9 cellular contexts compared by ENCODE assay signal in the genomic region with DNA sequence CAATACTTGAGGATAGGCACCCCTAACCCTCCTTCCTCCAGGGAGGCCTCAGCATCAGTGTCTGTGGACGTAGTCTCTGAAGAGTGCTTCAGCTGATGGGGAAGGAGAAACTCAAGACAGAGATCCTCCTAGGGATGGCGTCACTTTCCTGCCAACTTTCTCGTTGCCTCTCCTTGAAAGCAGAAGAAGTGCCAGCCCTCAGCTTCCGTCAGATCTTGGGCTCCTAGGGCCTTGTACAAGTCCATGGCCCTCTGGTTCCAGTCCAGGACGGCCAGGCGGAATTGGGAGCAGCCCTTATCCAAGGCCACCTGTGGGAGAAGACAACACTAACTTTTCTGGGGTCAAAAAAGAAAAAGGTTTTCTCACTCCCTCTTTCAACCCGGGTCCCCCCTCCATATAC. TPM values are rescaled to one million over a fixed set of nuclear protein-coding genes. Genes with fewer than 3 reads are reported as not detected.
DNase-seq lines count a peak whose midpoint lies in the region; ATAC-seq, FAIRE-seq and TF ChIP-seq lines count a peak whose summit lies in the region.
"Had no signal": no experiment of that assay in that cellular context is flagged by ENCODE, and none has a peak within 500 bp of the region (broad histone marks: within the 10 kb centered on the region; RNA-seq: fewer than 3 reads in every experiment).

No MANE protein-coding gene starts in this region.

- FAIRE-seq in endothelial cell of umbilical vein (lab: Jason Lieb, UNC): peak; percentile 60
- FAIRE-seq: frontal cortex had no signal

- intact Hi-C loops in CD4-positive, alpha-beta memory T cell (cut with micrococcal nuclease): no loop called here
- intact Hi-C loops in OCI-LY7 (cut with micrococcal nuclease; ENCODE audit: unreplicated experiment): loop anchor here (2.0 kb wide), 1 partner anchor 60 kb away; a partner anchor contains a TSS
- intact Hi-C loops in endothelial cell of umbilical vein (cut with micrococcal nuclease): no loop called here

- CTCF ChIA-PET in CD4-positive, alpha-beta memory T cell (lab: Charles Lee; ENCODE audit: partially characterized antibody): interaction anchor here (1.1 to 2.9 kb wide), 6 partner anchors 10 to 108 kb away, joined by 3 to 28 read pairs (median 6); a partner anchor contains a TSS
- CTCF ChIA-PET in OCI-LY7 (lab: Charles Lee; ENCODE audit: unreplicated experiment) (interaction anchor here (0.6 kb wide), 1 partner anchor 317 kb away, joined by 3 read pairs; no protein-coding TSS in a partner anchor), endothelial cell of umbilical vein (lab: Charles Lee) (interaction anchor here (1.4 kb wide), 1 partner anchor 61 kb away, joined by 3 read pairs; a partner anchor contains a TSS)

- H3K9me2 ChIP-seq in OCI-LY7 (ENCODE audit: insufficient read depth, low read length): no peaks in the 10 kb centered on the region

- BruUV-seq in OCI-LY7 (replicated peaks; lab: Mats Ljungman, UMichigan): TSS peak; percentile 94
- BruUV-seq in endothelial cell of umbilical vein (replicated peaks; lab: Mats Ljungman, UMichigan): TSS peak; percentile 67

- peaks cover 0 to 6% of the 10 kb centered on the region in 2 donors for H3K36me3 Mint-ChIP-seq in CD4-positive, alpha-beta memory T cell
- peaks cover 3% of the 10 kb centered on the region for H3K36me3 Mint-ChIP-seq in neural crest cell (ENCODE audit: low read depth)

- H3K4me1 ChIP-seq in CD4-positive, alpha-beta memory T cell (ENCODE audit: insufficient read depth, low read length): peaks cover 13% of the 10 kb centered on the region
- peaks cover 4% of the 10 kb centered on the region for H3K4me1 ChIP-seq in OCI-LY7 (ENCODE audit: insufficient read depth, low read length, poor library complexity, severe bottlenecking)
- no peaks in the 10 kb centered on the region for H3K4me1 ChIP-seq in endothelial cell of umbilical vein (ENCODE audit: control insufficient read depth, extremely low read depth, insufficient read depth, low read length)

- peak overlapping the region; percentile 38 to 95 (median 92) for H3K4me3 Mint-ChIP-seq in CD4-positive, alpha-beta memory T cell
- H3K4me3 Mint-ChIP-seq in neural crest cell: peak overlapping the region; percentile 90

- DNase-seq in CD4-positive, alpha-beta memory T cell: no peak
- DNase-seq in OCI-LY7 (ENCODE audit: low spot score): no peak
- no peak for DNase-seq in endothelial cell of umbilical vein (ENCODE audit: low read depth, low spot score)
- no peak for DNase-seq in neural crest cell (ENCODE audit: low read depth, low spot score)
- DNase-seq in NOMO-1 treated with DMSO at 0.1 percent for 48 hours (lab: John Stamatoyannopoulos, UW; ENCODE audit: unreplicated experiment): no peak
- DNase-seq in midbrain (lab: John Stamatoyannopoulos, UW): no peak

- H3K4me2 ChIP-seq in OCI-LY7 (ENCODE audit: low read length): no peak overlapping the region
- H3K4me2 ChIP-seq in endothelial cell of umbilical vein (ENCODE audit: insufficient read depth, low read length): no peak overlapping the region

- no peaks in the 10 kb centered on the region for H3K9me3 ChIP-seq in CD4-positive, alpha-beta memory T cell (ENCODE audit: control insufficient read depth in 1 of 2, low read length in 2 of 2)
- no peaks in the 10 kb centered on the region for H3K9me3 ChIP-seq in OCI-LY7 (ENCODE audit: low read length)
- H3K9me3 ChIP-seq in endothelial cell of umbilical vein (replicated peaks; ENCODE audit: control insufficient read depth, insufficient read depth, low read length): no peaks in the 10 kb centered on the region

- no peaks in the 10 kb centered on the region for H3K27me3 ChIP-seq in CD4-positive, alpha-beta memory T cell (ENCODE audit: insufficient read depth, low read length)
- H3K27me3 ChIP-seq in endothelial cell of umbilical vein (ENCODE audit: control insufficient read depth in 2 of 2, insufficient read depth in 2 of 2, low read length in 2 of 2): no peaks in the 10 kb centered on the region

- H3K9me3 Mint-ChIP-seq in CD4-positive, alpha-beta memory T cell: no peaks in the 10 kb centered on the region
- H3K9me3 Mint-ChIP-seq in neural crest cell: no peaks in the 10 kb centered on the region

- TF ChIP-seq CTCF in OCI-LY7 (conservative IDR thresholded peaks at IDR 0.05; ENCODE audit: low read length) (no peak), endothelial cell of umbilical vein (IDR thresholded peaks at IDR 0.05; ENCODE audit: extremely low read depth in 1 of 2, insufficient read depth in 1 of 2, low read depth in 1 of 2, low read length in 2 of 2) (no peak), neural crest cell (conservative IDR thresholded peaks at IDR 0.05) (no peak)

- no peaks in the 10 kb centered on the region for H3K27me3 Mint-ChIP-seq in CD4-positive, alpha-beta memory T cell
- H3K27me3 Mint-ChIP-seq in neural crest cell (ENCODE audit: low read depth): no peaks in the 10 kb centered on the region

- H3K4me3 ChIP-seq in CD4-positive, alpha-beta memory T cell (ENCODE audit: low read length in 2 of 2): no peak overlapping the region
- H3K4me3 ChIP-seq in OCI-LY7 (ENCODE audit: low read depth, low read length, poor library complexity, severe bottlenecking) (no peak overlapping the region), endothelial cell of umbilical vein (replicated peaks in 1 of 3; ENCODE audit: insufficient read depth in 1 of 3, low read depth in 1 of 3, low read length in 3 of 3) (no peak overlapping the region)

- peaks cover 4 to 20% (median 11%) of the 10 kb centered on the region in 4 donors for H3K4me1 Mint-ChIP-seq in CD4-positive, alpha-beta memory T cell
- H3K4me1 Mint-ChIP-seq in neural crest cell: peaks cover 30% of the 10 kb centered on the region

- no peak overlapping the region for H3K27ac ChIP-seq in CD4-positive, alpha-beta memory T cell (ENCODE audit: low read depth, low read length)
- no peak overlapping the region for H3K27ac ChIP-seq in OCI-LY7 (ENCODE audit: low read depth, low read length, poor library complexity, severe bottlenecking)
- no peak overlapping the region for H3K27ac ChIP-seq in endothelial cell of umbilical vein (ENCODE audit: insufficient read depth, low read depth, low read length)

- H4K20me1 ChIP-seq in OCI-LY7 (ENCODE audit: insufficient read depth, low read length) (no peaks in the 10 kb centered on the region), endothelial cell of umbilical vein (replicated peaks; ENCODE audit: control insufficient read depth, extremely low read depth, insufficient read depth, low read length) (no peaks in the 10 kb centered on the region)

- H3K79me2 ChIP-seq in OCI-LY7 (ENCODE audit: insufficient read depth, low read depth, low read length) (no peaks in the 10 kb centered on the region), endothelial cell of umbilical vein (ENCODE audit: control insufficient read depth, insufficient read depth, low read length) (no peaks in the 10 kb centered on the region)

- dilution Hi-C loops in endothelial cell of umbilical vein (cut with MboI; ENCODE audit: extremely low pct_ligation_motif_present, low sequenced_read_pairs): no loop called here

- H3K9me1 ChIP-seq in endothelial cell of umbilical vein (replicated peaks; ENCODE audit: control insufficient read depth, extremely low read depth, insufficient read depth, low read length): no peaks in the 10 kb centered on the region

- H3K9ac ChIP-seq in endothelial cell of umbilical vein (replicated peaks; ENCODE audit: extremely low read depth, insufficient read depth, low read length): no peak overlapping the region

- no peak for TF ChIP-seq POLR2A in endothelial cell of umbilical vein (IDR thresholded peaks at IDR 0.05; ENCODE audit: low read depth, low read length)

- POLR2A ChIA-PET in CD4-positive, alpha-beta memory T cell (lab: Charles Lee; ENCODE audit: partially characterized antibody): interaction anchor here (1.0 to 3.8 kb wide), 7 partner anchors 12 to 171 kb away, joined by 3 to 84 read pairs (median 18); a partner anchor contains a TSS
- POLR2A ChIA-PET in OCI-LY7 (lab: Charles Lee) (interaction anchor here (0.6 kb wide), 1 partner anchor 13 kb away, joined by 3 read pairs; no protein-coding TSS in a partner anchor), endothelial cell of umbilical vein (lab: Charles Lee) (interaction anchor here (1.8 kb wide), 1 partner anchor 12 kb away, joined by 8 read pairs; a partner anchor contains a TSS)

- H2AFZ ChIP-seq in OCI-LY7 (ENCODE audit: low read length): no peak overlapping the region
- no peak overlapping the region for H2AFZ ChIP-seq in endothelial cell of umbilical vein (ENCODE audit: low read depth, low read length)

- ATAC-seq in GM18520 (IDR thresholded peaks at IDR 0.05; ENCODE audit: unreplicated experiment): no peak
- no peak for ATAC-seq in HG03521 (IDR thresholded peaks at IDR 0.05; ENCODE audit: unreplicated experiment)

- no peaks in the 10 kb centered on the region for H3K36me3 ChIP-seq in CD4-positive, alpha-beta memory T cell (ENCODE audit: insufficient read depth, low read length)
- H3K36me3 ChIP-seq in OCI-LY7 (ENCODE audit: insufficient read depth, low read length) (no peaks in the 10 kb centered on the region), endothelial cell of umbilical vein (ENCODE audit: control insufficient read depth in 2 of 2, extremely low read depth in 1 of 2, insufficient read depth in 2 of 2, low read length in 2 of 2) (peaks cover 0 to 2% of the 10 kb centered on the region in 2 experiments)

- H3K27ac Mint-ChIP-seq in CD4-positive, alpha-beta memory T cell: peak overlapping the region in 2 of 7 donors; percentile 70 to 75
- H3K27ac Mint-ChIP-seq in neural crest cell (ENCODE audit: unreplicated experiment): no peak overlapping the region

RNA-seq across cellular contexts. Expression of a gene that starts 1.3 kb away (rescaled TPM):
- 10 to 100 TPM; 65.8 to 76.9 TPM for total RNA-seq in CD4-positive, alpha-beta memory T cell
- 10 to 100 TPM; 27.0 to 50.8 TPM for polyA plus RNA-seq in CD4-positive, alpha-beta memory T cell
- total RNA-seq in OCI-LY7 (2014; rRNA removed; shearing (Covaris generic)): 16.0 and 16.9 TPM in 2 replicates
- total RNA-seq in OCI-LY7 (2022) (37.3 and 41.1 TPM in 2 replicates), endothelial cell of umbilical vein (51.8 and 52.5 TPM in 2 replicates), neural crest cell (76.3 and 89.1 TPM in 2 replicates)
- polyA plus RNA-seq in endothelial cell of umbilical vein: 27.9 and 38.0 TPM in 2 replicates
- polyA plus RNA-seq in endothelial cell of umbilical vein (2011; cell fraction: cytosol; rRNA removed): 37.0 and 39.2 TPM in 2 replicates
- 72.5 and 83.8 TPM in 2 replicates for polyA plus RNA-seq in endothelial cell of umbilical vein (2011; cell fraction: nucleus; rRNA removed)
- polyA plus RNA-seq in endothelial cell of umbilical vein (2012): 63.9 and 76.7 TPM in 2 replicates
- polyA minus RNA-seq in endothelial cell of umbilical vein: 14.8 and 22.4 TPM in 2 replicates
- 7.3 TPM for polyA minus RNA-seq in endothelial cell of umbilical vein (2011; cell fraction: cytosol; rRNA and poly(A)+ RNA removed)
- 5.6 and 8.0 TPM in 2 replicates for polyA minus RNA-seq in endothelial cell of umbilical vein (2011; cell fraction: nucleus; rRNA and poly(A)+ RNA removed)

RNA-seq across cellular contexts. Expression of a gene that starts 3.6 kb away (rescaled TPM):
- total RNA-seq in CD4-positive, alpha-beta memory T cell: not detected
- not detected for polyA plus RNA-seq in CD4-positive, alpha-beta memory T cell
- total RNA-seq in OCI-LY7 (2014; rRNA removed; shearing (Covaris generic)): not detected in 2 replicates
- 0.50 and 0.53 TPM in 2 replicates for total RNA-seq in OCI-LY7 (2022)
- total RNA-seq in endothelial cell of umbilical vein: not detected in 2 replicates
- polyA plus RNA-seq in endothelial cell of umbilical vein: 0.32 and 0.51 TPM in 2 replicates
- polyA plus RNA-seq in endothelial cell of umbilical vein (2011; cell fraction: cytosol; rRNA removed): 0.26 and 0.30 TPM in 2 replicates
- 0.78 and 0.99 TPM in 2 replicates for polyA plus RNA-seq in endothelial cell of umbilical vein (2011; cell fraction: nucleus; rRNA removed)
- polyA plus RNA-seq in endothelial cell of umbilical vein (2012): 0.41 and 0.44 TPM in 2 replicates
- polyA minus RNA-seq in endothelial cell of umbilical vein: not detected in 2 replicates
- polyA minus RNA-seq in endothelial cell of umbilical vein (2011; cell fraction: cytosol; rRNA and poly(A)+ RNA removed): not detected
- not detected in 2 replicates for polyA minus RNA-seq in endothelial cell of umbilical vein (2011; cell fraction: nucleus; rRNA and poly(A)+ RNA removed)
- total RNA-seq in neural crest cell: 2.3 and 2.5 TPM in 2 replicates
- total RNA-seq: frontal cortex had no signal

RNA-seq across cellular contexts. Expression of a gene that starts 11.6 kb away (rescaled TPM):
- 10 to 100 TPM; 44.1 to 46.6 TPM for total RNA-seq in CD4-positive, alpha-beta memory T cell
- 10 to 100 TPM in 1 of 2 donors, 1 to 10 TPM in 1; 9.2 to 18.6 TPM for polyA plus RNA-seq in CD4-positive, alpha-beta memory T cell
- total RNA-seq in OCI-LY7 (2014; rRNA removed; shearing (Covaris generic)): 24.6 and 32.4 TPM in 2 replicates
- 32.1 and 41.4 TPM in 2 replicates for total RNA-seq in OCI-LY7 (2022)
- total RNA-seq in endothelial cell of umbilical vein: 33.1 and 40.1 TPM in 2 replicates
- 48.9 and 59.9 TPM in 2 replicates for polyA plus RNA-seq in endothelial cell of umbilical vein
- polyA plus RNA-seq in endothelial cell of umbilical vein (2011; cell fraction: cytosol; rRNA removed): 31.5 and 31.7 TPM in 2 replicates
- 50.3 and 57.2 TPM in 2 replicates for polyA plus RNA-seq in endothelial cell of umbilical vein (2011; cell fraction: nucleus; rRNA removed)
- polyA plus RNA-seq in endothelial cell of umbilical vein (2012): 27.8 and 29.5 TPM in 2 replicates
- 37.0 and 40.5 TPM in 2 replicates for polyA minus RNA-seq in endothelial cell of umbilical vein
- polyA minus RNA-seq in endothelial cell of umbilical vein (2011; cell fraction: cytosol; rRNA and poly(A)+ RNA removed): 47.6 TPM
- polyA minus RNA-seq in endothelial cell of umbilical vein (2011; cell fraction: nucleus; rRNA and poly(A)+ RNA removed): 13.3 and 16.5 TPM in 2 replicates
- total RNA-seq in neural crest cell: 51.9 and 53.8 TPM in 2 replicates

RNA-seq across cellular contexts. Expression of a gene that starts 24.4 kb away (rescaled TPM):
- total RNA-seq in CD4-positive, alpha-beta memory T cell: under 1 TPM; 0.22 to 0.52 TPM
- polyA plus RNA-seq in CD4-positive, alpha-beta memory T cell: not detected
- total RNA-seq in OCI-LY7 (2014; rRNA removed; shearing (Covaris generic)): not detected in 2 replicates
- total RNA-seq in OCI-LY7 (2022): not detected in 2 replicates
- total RNA-seq in endothelial cell of umbilical vein: not detected in 2 replicates
- 0.06 TPM in 1 of 2 replicates, not detected in the other for polyA plus RNA-seq in endothelial cell of umbilical vein
- not detected in 2 replicates for polyA plus RNA-seq in endothelial cell of umbilical vein (2011; cell fraction: cytosol; rRNA removed)
- not detected in 2 replicates for polyA plus RNA-seq in endothelial cell of umbilical vein (2011; cell fraction: nucleus; rRNA removed)
- not detected in 2 replicates for polyA plus RNA-seq in endothelial cell of umbilical vein (2012)
- 0.06 TPM in 1 of 2 replicates, not detected in the other for polyA minus RNA-seq in endothelial cell of umbilical vein
- not detected for polyA minus RNA-seq in endothelial cell of umbilical vein (2011; cell fraction: cytosol; rRNA and poly(A)+ RNA removed)
- polyA minus RNA-seq in endothelial cell of umbilical vein (2011; cell fraction: nucleus; rRNA and poly(A)+ RNA removed): not detected in 2 replicates
- 12.1 and 14.3 TPM in 2 replicates for total RNA-seq in neural crest cell

RNA-seq across cellular contexts. Expression of a gene that starts 36.4 kb away (rescaled TPM):
- 1 to 10 TPM; 1.0 to 1.1 TPM for total RNA-seq in CD4-positive, alpha-beta memory T cell
- polyA plus RNA-seq in CD4-positive, alpha-beta memory T cell: not detected
- 0.23 and 1.6 TPM in 2 replicates for total RNA-seq in OCI-LY7 (2014; rRNA removed; shearing (Covaris generic))
- total RNA-seq in OCI-LY7 (2022): 0.57 and 0.84 TPM in 2 replicates
- 0.39 and 0.46 TPM in 2 replicates for total RNA-seq in endothelial cell of umbilical vein
- 0.19 and 0.26 TPM in 2 replicates for polyA plus RNA-seq in endothelial cell of umbilical vein
- 0.08 and 0.16 TPM in 2 replicates for polyA plus RNA-seq in endothelial cell of umbilical vein (2011; cell fraction: cytosol; rRNA removed)
- 0.28 and 0.67 TPM in 2 replicates for polyA plus RNA-seq in endothelial cell of umbilical vein (2011; cell fraction: nucleus; rRNA removed)
- polyA plus RNA-seq in endothelial cell of umbilical vein (2012): 0.48 and 1.0 TPM in 2 replicates
- 0.53 TPM in 1 of 2 replicates, not detected in the other for polyA minus RNA-seq in endothelial cell of umbilical vein
- not detected for polyA minus RNA-seq in endothelial cell of umbilical vein (2011; cell fraction: cytosol; rRNA and poly(A)+ RNA removed)
- 0.58 and 0.67 TPM in 2 replicates for polyA minus RNA-seq in endothelial cell of umbilical vein (2011; cell fraction: nucleus; rRNA and poly(A)+ RNA removed)
- total RNA-seq in neural crest cell: 0.65 and 0.84 TPM in 2 replicates
